1 cellular context compared by ENCODE assay signal in the genomic region with DNA sequence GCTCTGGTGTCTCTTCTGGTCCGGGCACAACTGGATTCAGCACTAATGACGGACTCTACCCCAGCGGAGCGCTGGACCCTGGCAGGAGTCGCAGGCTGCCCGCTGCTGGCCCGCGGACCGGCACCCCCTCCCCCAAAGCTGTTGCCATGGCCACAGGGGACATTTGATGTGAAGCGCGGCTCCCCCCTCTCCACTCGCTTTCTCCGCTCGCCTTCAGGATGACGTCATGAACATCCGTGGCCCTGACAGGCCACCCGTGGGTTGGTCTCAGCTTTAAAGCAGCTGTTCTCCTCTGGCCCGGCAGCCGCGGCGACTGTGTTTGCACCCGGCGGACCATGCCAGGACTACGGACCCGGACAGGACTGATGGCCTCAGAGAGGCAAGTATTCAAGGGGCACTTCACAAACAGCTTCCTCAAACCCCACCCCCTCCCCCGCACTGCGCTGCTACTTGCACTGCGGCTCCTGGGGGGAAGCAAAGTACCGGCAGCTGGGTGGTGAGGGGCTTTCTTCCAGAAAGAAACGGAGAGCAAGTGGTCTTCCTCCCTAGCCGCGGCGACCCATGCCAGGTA.
TF ChIP-seq lines count a peak whose summit lies in the region.

No MANE protein-coding gene starts in this region.

TF ChIP-seq in WTC11, 78 proteins besides CTCF, POLR2A, EP300 and RAD21 (continued from another document):
- TF ChIP-seq, protein P1, sequence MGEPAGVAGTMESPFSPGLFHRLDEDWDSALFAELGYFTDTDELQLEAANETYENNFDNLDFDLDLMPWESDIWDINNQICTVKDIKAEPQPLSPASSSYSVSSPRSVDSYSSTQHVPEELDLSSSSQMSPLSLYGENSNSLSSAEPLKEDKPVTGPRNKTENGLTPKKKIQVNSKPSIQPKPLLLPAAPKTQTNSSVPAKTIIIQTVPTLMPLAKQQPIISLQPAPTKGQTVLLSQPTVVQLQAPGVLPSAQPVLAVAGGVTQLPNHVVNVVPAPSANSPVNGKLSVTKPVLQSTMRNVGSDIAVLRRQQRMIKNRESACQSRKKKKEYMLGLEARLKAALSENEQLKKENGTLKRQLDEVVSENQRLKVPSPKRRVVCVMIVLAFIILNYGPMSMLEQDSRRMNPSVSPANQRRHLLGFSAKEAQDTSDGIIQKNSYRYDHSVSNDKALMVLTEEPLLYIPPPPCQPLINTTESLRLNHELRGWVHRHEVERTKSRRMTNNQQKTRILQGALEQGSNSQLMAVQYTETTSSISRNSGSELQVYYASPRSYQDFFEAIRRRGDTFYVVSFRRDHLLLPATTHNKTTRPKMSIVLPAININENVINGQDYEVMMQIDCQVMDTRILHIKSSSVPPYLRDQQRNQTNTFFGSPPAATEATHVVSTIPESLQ (CRISPR knock-in tag; IDR thresholded peaks at IDR 0.05), result no peak
- TF ChIP-seq, protein P2, sequence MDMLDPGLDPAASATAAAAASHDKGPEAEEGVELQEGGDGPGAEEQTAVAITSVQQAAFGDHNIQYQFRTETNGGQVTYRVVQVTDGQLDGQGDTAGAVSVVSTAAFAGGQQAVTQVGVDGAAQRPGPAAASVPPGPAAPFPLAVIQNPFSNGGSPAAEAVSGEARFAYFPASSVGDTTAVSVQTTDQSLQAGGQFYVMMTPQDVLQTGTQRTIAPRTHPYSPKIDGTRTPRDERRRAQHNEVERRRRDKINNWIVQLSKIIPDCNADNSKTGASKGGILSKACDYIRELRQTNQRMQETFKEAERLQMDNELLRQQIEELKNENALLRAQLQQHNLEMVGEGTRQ (CRISPR knock-in tag; IDR thresholded peaks at IDR 0.05), result no peak
